ENCODE assay signal across 8 cellular contexts in the genomic region with DNA sequence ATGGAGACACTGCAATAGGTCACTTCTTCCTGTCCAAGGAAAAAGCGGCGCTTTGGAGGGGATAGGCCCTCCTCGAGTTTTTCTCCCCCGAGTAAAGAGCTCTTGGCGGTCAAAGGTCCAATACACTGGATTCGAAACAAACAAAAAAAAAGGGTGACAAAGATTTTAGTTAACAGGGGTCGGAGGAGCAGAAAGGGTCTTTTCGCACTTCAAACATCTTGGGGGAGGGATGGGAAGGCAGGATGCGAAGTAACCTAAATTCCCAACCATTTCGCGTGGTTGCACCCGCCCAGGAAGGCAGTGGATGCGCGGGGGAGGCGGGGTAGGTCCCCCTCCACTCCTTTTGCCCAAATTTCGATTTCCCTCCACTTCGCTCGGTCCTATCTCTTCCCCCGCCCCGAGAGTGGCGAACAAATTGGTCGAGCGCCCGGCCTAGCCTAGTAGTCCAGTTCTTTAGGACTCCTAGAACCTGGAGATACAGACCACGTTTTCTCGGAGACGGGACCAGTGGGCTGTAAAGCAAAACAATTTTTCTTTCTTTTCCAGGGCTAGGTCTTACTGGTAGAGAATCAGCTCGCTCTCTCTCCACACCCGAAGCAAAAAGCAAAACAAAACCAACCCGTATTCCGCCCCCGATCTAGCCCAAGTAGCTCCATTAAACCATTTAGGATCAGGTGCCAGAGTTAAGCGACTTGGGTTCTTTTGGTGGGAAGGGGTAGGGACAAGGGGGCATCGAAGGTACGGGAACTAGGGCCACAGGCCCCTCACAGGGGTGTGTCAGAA. TPM values are rescaled to one million over a fixed set of nuclear protein-coding genes. Genes with fewer than 3 reads are reported as not detected.
DNase-seq lines count a peak whose midpoint lies in the region; ATAC-seq and TF ChIP-seq lines count a peak whose summit lies in the region.

No MANE protein-coding gene starts in this region.

- H3K9me3 ChIP-seq in colonic mucosa (no peaks in the 10 kb centered on the region), left lung (no peaks in the 10 kb centered on the region)

- peak; percentile 0 for ATAC-seq in HG02885 (IDR thresholded peaks at IDR 0.05; ENCODE audit: poor library complexity, unreplicated experiment)
- peak; percentile 11 for ATAC-seq in SK-N-SH treated with all-trans-retinoic acid at 6 μM for 48 hours
- peak; percentile 2 for ATAC-seq in left lung
- no peak for ATAC-seq in HG03354 (IDR thresholded peaks at IDR 0.05; ENCODE audit: poor library complexity, severe bottlenecking, unreplicated experiment)

- no peaks in the 10 kb centered on the region for H3K36me3 ChIP-seq in colonic mucosa
- no peaks in the 10 kb centered on the region for H3K36me3 ChIP-seq in left lung

- no peaks in the 10 kb centered on the region for H3K27me3 ChIP-seq in colonic mucosa
- H3K27me3 ChIP-seq in left lung = no peaks in the 10 kb centered on the region

- no peaks in the 10 kb centered on the region for H3K4me1 ChIP-seq in colonic mucosa
- H3K4me1 ChIP-seq in left lung = peaks cover 0 to 8% of the 10 kb centered on the region in 2 donors

- H3K4me3 ChIP-seq in colonic mucosa = peak overlapping the region; percentile 41
- H3K4me3 ChIP-seq in left lung = peak overlapping the region; percentile 34 to 63

- intact Hi-C loops in colonic mucosa (cut with DNase I) = no loop called here
- intact Hi-C loops in left lung (cut with DNase I) = no loop called here

- DNase-seq in COLO668 (lab: John Stamatoyannopoulos, UW; ENCODE audit: unreplicated experiment) = peak; percentile 18
- DNase-seq in colonic mucosa = peak; percentile 44
- peak; percentile 37 to 70 for DNase-seq in left lung
- DNase-seq in stimulated activated CD4-positive, alpha-beta T cell treated with anti-CD3 and anti-CD28 coated beads, Interleukin-4, amount 100 ng/mL, for 1 hour = peak; percentile 1
- DNase-seq in NCI-H226 = no peak

- TF ChIP-seq CTCF in colonic mucosa (IDR thresholded peaks at IDR 0.05) = no peak
- no peak for TF ChIP-seq CTCF in left lung (IDR thresholded peaks at IDR 0.05)

- H3K9ac ChIP-seq in colonic mucosa (ENCODE audit: low read depth in 2 of 2, low read length in 2 of 2) = peak overlapping the region; percentile 74 to 89

- peak overlapping the region; percentile 87 for H3K27ac ChIP-seq in colonic mucosa
- H3K27ac ChIP-seq in left lung = peak overlapping the region; percentile 94 to 98

TF ChIP-seq in SK-N-SH treated with all-trans-retinoic acid at 6 μM for 48 hours, 23 proteins besides CTCF, POLR2A, EP300 and RAD21:
- TF ChIP-seq, protein P1, sequence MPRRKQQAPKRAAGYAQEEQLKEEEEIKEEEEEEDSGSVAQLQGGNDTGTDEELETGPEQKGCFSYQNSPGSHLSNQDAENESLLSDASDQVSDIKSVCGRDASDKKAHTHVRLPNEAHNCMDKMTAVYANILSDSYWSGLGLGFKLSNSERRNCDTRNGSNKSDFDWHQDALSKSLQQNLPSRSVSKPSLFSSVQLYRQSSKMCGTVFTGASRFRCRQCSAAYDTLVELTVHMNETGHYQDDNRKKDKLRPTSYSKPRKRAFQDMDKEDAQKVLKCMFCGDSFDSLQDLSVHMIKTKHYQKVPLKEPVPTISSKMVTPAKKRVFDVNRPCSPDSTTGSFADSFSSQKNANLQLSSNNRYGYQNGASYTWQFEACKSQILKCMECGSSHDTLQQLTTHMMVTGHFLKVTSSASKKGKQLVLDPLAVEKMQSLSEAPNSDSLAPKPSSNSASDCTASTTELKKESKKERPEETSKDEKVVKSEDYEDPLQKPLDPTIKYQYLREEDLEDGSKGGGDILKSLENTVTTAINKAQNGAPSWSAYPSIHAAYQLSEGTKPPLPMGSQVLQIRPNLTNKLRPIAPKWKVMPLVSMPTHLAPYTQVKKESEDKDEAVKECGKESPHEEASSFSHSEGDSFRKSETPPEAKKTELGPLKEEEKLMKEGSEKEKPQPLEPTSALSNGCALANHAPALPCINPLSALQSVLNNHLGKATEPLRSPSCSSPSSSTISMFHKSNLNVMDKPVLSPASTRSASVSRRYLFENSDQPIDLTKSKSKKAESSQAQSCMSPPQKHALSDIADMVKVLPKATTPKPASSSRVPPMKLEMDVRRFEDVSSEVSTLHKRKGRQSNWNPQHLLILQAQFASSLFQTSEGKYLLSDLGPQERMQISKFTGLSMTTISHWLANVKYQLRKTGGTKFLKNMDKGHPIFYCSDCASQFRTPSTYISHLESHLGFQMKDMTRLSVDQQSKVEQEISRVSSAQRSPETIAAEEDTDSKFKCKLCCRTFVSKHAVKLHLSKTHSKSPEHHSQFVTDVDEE (CRISPR knock-in tag; IDR thresholded peaks at IDR 0.05) = no peak
- TF ChIP-seq ZNF565 (CRISPR knock-in tag; conservative IDR thresholded peaks at IDR 0.05; ENCODE audit: low read depth) (no peak), TCF4 (CRISPR knock-in tag; IDR thresholded peaks at IDR 0.05; ENCODE audit: borderline replicate concordance) (no peak), ISL1 (CRISPR knock-in tag; IDR thresholded peaks at IDR 0.05) (no peak), ZNF70 (CRISPR knock-in tag; IDR thresholded peaks at IDR 0.05) (no peak), OSR1 (CRISPR knock-in tag; IDR thresholded peaks at IDR 0.05) (no peak), ZFP3 (CRISPR knock-in tag; IDR thresholded peaks at IDR 0.05) (no peak)
TF ChIP-seq in SK-N-SH treated with all-trans-retinoic acid at 6 μM for 48 hours: peak in this region for 0.

RNA-seq across cellular contexts. Expression of a gene that starts 2.0 kb away (rescaled TPM):
- total RNA-seq in colonic mucosa (10 to 100 TPM; 56.7 to 84.8 TPM), left lung (10 to 100 TPM; 47.8 to 66.5 TPM)
